In the genomic region with DNA sequence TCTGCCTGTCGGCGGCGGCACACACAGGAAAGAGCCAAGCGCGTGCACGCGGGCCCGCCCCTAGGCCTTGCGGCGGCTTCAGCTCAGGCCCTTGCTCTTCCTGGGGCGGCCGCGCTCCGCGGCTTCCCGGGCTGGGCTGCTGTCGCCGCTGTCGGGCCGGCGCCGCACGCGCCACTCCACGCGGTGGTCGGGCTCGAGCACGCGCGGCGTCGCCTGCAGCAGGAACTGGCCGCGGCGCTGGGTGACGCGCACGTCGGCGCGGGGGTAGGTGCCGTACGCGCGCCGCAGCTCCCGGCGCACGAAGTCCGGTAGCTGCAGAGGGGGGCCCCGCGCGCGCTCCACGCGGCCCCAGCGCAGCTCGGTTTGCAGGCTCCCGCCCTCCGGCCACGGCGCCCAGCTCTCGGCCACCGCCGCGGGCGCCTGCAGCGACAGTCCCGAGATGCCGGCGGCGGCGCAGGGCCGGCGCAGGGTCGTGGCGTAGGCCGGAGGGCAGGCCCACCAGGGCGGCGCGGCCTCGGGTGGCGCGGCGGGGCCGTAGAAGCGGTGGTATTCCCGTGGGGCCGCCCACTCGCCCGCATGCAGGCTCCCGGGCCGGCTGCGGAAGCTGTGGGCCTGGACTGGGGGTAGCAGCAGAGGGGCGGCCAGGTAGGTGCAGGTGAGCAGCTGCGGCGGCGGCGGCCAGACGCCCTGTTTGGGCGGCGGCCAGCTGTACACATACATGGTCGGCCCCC, we compare ENCODE assay signal across 8 cellular contexts. TPM values are rescaled to one million over a fixed set of nuclear protein-coding genes. Genes with fewer than 3 reads are reported as not detected.
DNase-seq lines count a peak whose midpoint lies in the region; TF ChIP-seq lines count a peak whose summit lies in the region.

No MANE protein-coding gene starts in this region.

- 0 out of 2 replicates have a peak, but pooled peaks cover 3% of the 10 kb centered on the region for H3F3A ChIP-seq in MM.1S (ENCODE audit: insufficient read depth, low read length)
- peaks cover 15% of the 10 kb centered on the region for H3F3A ChIP-seq in SK-N-SH (replicated peaks; ENCODE audit: insufficient read depth)

- intact Hi-C loops in head of caudate nucleus (cut with DNase I): no loop called here

- no peak for TF ChIP-seq RAD21 in SK-N-SH (IDR thresholded peaks at IDR 0.05; ENCODE audit: low read length)

- H3K27ac Mint-ChIP-seq in osteocyte (ENCODE audit: unreplicated experiment): peak overlapping the region; percentile 64

- H3K36me3 ChIP-seq in HAP-1 (replicated peaks) (peaks cover 27% of the 10 kb centered on the region), MM.1S (replicated peaks; ENCODE audit: insufficient read depth, low read length) (no peaks in the 10 kb centered on the region), SK-N-SH (replicated peaks in 1 of 2; ENCODE audit: control insufficient read depth in 1 of 2, insufficient read depth in 2 of 2, low read length in 1 of 2) (no peaks in the 10 kb centered on the region), thymus (ENCODE audit: control insufficient read depth, insufficient read depth) (no peaks in the 10 kb centered on the region)

- no peaks in the 10 kb centered on the region for H4K20me1 ChIP-seq in MM.1S (ENCODE audit: insufficient read depth, low read length)
- no peaks in the 10 kb centered on the region for H4K20me1 ChIP-seq in SK-N-SH (ENCODE audit: insufficient read depth)

- H3K9ac ChIP-seq in MM.1S (ENCODE audit: low read length): peak overlapping the region; percentile 90
- H3K9ac ChIP-seq in SK-N-SH: peak overlapping the region; percentile 49; the same call in 1 of the 2 replicates

- peak overlapping the region; percentile 87 for H3K4me3 Mint-ChIP-seq in osteocyte (ENCODE audit: unreplicated experiment)

- POLR2A ChIA-PET in SK-N-SH (lab: Yijun Ruan, JAX): interaction anchor here (0.6 to 4.3 kb wide), 9 partner anchors 10 to 135 kb away, joined by 3 to 27 read pairs (median 4); a partner anchor contains a TSS

- H3K9me3 Mint-ChIP-seq in osteocyte (ENCODE audit: unreplicated experiment): no peaks in the 10 kb centered on the region

- H3K4me2 ChIP-seq in MM.1S (ENCODE audit: low read depth, low read length) (peak overlapping the region; percentile 74), SK-N-SH (peak overlapping the region; percentile 80)

- no peaks in the 10 kb centered on the region for H3K36me3 Mint-ChIP-seq in osteocyte (ENCODE audit: unreplicated experiment)

- H3K9me3 ChIP-seq in HAP-1 (no peaks in the 10 kb centered on the region), MM.1S (replicated peaks; ENCODE audit: insufficient read depth, low read length) (no peaks in the 10 kb centered on the region), SK-N-SH (no peaks in the 10 kb centered on the region), thymus (ENCODE audit: control insufficient read depth) (no peaks in the 10 kb centered on the region)

- DNase-seq in GM03348 (ENCODE audit: low spot score) (peak; percentile 94), HAP-1 (ENCODE audit: low spot score in 2 of 2) (peak; percentile 73 to 83), MM.1S (peak; percentile 92), SK-N-SH (peak; percentile 95), head of caudate nucleus (peak; percentile 44 to 93 (median 84)), osteocyte (ENCODE audit: extremely low spot score, unreplicated experiment) (peak; percentile 88)
- peak; percentile 86 for DNase-seq in activated naive CD4-positive, alpha-beta T cell treated with anti-CD3 and anti-CD28 coated beads, Interleukin-2, amount 50 U/mL, for 16 hours

- CTCF ChIA-PET in SK-N-SH (lab: Yijun Ruan, JAX): interaction anchor here (0.8 to 5.3 kb wide), 14 partner anchors 8 to 133 kb away, joined by 3 to 25 read pairs (median 4); a partner anchor contains a TSS

- H3K4me1 Mint-ChIP-seq in osteocyte (ENCODE audit: unreplicated experiment): peaks cover 10% of the 10 kb centered on the region

- H3K27ac ChIP-seq in MM.1S (ENCODE audit: low read length) (peak overlapping the region; percentile 76), SK-N-SH (ENCODE audit: low read depth in 2 of 2, low read length in 1 of 2) (peak overlapping the region in 1 of 2 experiments; percentile 66; a peak in 2 of 4 replicates), thymus (ENCODE audit: low read depth) (peak overlapping the region; percentile 91)

- H3K27me3 Mint-ChIP-seq in osteocyte (ENCODE audit: unreplicated experiment): no peaks in the 10 kb centered on the region

- H3K9me2 ChIP-seq in MM.1S (replicated peaks; ENCODE audit: insufficient read depth, low read length): no peaks in the 10 kb centered on the region
- no peaks in the 10 kb centered on the region for H3K9me2 ChIP-seq in SK-N-SH

- H3K4me3 ChIP-seq in HAP-1 (peak overlapping the region; percentile 70), MM.1S (ENCODE audit: low read length) (peak overlapping the region; percentile 84), SK-N-SH (ENCODE audit: low read depth in 2 of 2, low read length in 1 of 2) (peak overlapping the region; percentile 62 to 71), thymus (ENCODE audit: low read length) (peak overlapping the region; percentile 89)

- no peaks in the 10 kb centered on the region for H3K27me3 ChIP-seq in HAP-1 (ENCODE audit: low read depth)
- H3K27me3 ChIP-seq in MM.1S (replicated peaks; ENCODE audit: insufficient read depth, low read length): no peaks in the 10 kb centered on the region
- no peaks in the 10 kb centered on the region for H3K27me3 ChIP-seq in SK-N-SH (ENCODE audit: insufficient read depth)
- no peaks in the 10 kb centered on the region for H3K27me3 ChIP-seq in thymus (ENCODE audit: control insufficient read depth, insufficient read depth)

- H2AFZ ChIP-seq in MM.1S (ENCODE audit: low read length): peak overlapping the region; percentile 71
- peak overlapping the region; percentile 96 for H2AFZ ChIP-seq in SK-N-SH (ENCODE audit: low read depth)

- no peak for TF ChIP-seq EP300 in SK-N-SH (IDR thresholded peaks at IDR 0.05; ENCODE audit: borderline replicate concordance in 1 of 2, low read depth in 1 of 2, low read length in 1 of 2)

- H3K79me2 ChIP-seq in MM.1S (ENCODE audit: low read length) (peaks cover 12% of the 10 kb centered on the region), SK-N-SH (ENCODE audit: insufficient read depth) (no peaks in the 10 kb centered on the region)

- 0% methylated on average over 6 of the region's 104 CpGs for WGBS in SK-N-SH (ENCODE audit: low lambda C conversion rate)
- WGBS in thymus: under 1% methylated on average over 104 of the region's 104 CpGs

- in situ Hi-C loops in HAP-1 (cut with MboI; ENCODE audit: low sequenced_read_pairs): no loop called here

- H3K4me1 ChIP-seq in HAP-1: peaks cover 18% of the 10 kb centered on the region
- H3K4me1 ChIP-seq in MM.1S (ENCODE audit: low read length): peaks cover 12% of the 10 kb centered on the region
- peaks cover 0 to 10% of the 10 kb centered on the region in 2 experiments; a peak in 2 of 4 replicates for H3K4me1 ChIP-seq in SK-N-SH (ENCODE audit: control insufficient read depth in 1 of 2, insufficient read depth in 2 of 2, low read depth in 1 of 2, low read length in 1 of 2)
- peaks cover 6% of the 10 kb centered on the region for H3K4me1 ChIP-seq in thymus (ENCODE audit: control insufficient read depth, insufficient read depth, low read length)

- no peak for TF ChIP-seq CTCF in MM.1S (IDR thresholded peaks at IDR 0.05; ENCODE audit: low read length)
- no peak for TF ChIP-seq CTCF in SK-N-SH (IDR thresholded peaks at IDR 0.05)
- no peak for TF ChIP-seq CTCF in osteocyte (IDR thresholded peaks at IDR 0.05)

TF ChIP-seq in SK-N-SH, 30 proteins besides CTCF, POLR2A, EP300 and RAD21:
- TF ChIP-seq POLR2AphosphoS5 (IDR thresholded peaks at IDR 0.05; ENCODE audit: low read depth, low read length) (peak; percentile 49; the same call in 1 of the 2 replicates), SIN3A (IDR thresholded peaks at IDR 0.05; ENCODE audit: borderline replicate concordance, low read depth, low read length) (peak; percentile 26; the same call in 1 of the 2 replicates), MXI1 (IDR thresholded peaks at IDR 0.05; ENCODE audit: low read depth, low read length) (peak; percentile 96), NRF1 (IDR thresholded peaks at IDR 0.05; ENCODE audit: low read depth, low read length) (peak; percentile 64), ELF1 (IDR thresholded peaks at IDR 0.05) (no peak), TAF1 (IDR thresholded peaks at IDR 0.05; ENCODE audit: borderline replicate concordance, low read depth, low read length) (0 out of 2 replicates have a peak, but pooled peaks have one; percentile 16), RCOR1 (IDR thresholded peaks at IDR 0.05; ENCODE audit: low read length) (no peak)
- TF ChIP-seq, protein P1, sequence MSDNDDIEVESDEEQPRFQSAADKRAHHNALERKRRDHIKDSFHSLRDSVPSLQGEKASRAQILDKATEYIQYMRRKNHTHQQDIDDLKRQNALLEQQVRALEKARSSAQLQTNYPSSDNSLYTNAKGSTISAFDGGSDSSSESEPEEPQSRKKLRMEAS (IDR thresholded peaks at IDR 0.05; ENCODE audit: low read depth): peak; percentile 86
TF ChIP-seq in SK-N-SH: peak in this region for 6.

RNA-seq across cellular contexts. Expression of a gene that starts 0.8 kb away (rescaled TPM):
- polyA plus RNA-seq in SK-N-SH (2012; rRNA removed): 0.05 and 0.07 TPM in 2 replicates
- polyA plus RNA-seq in SK-N-SH (2012; cell fraction: cytosol; rRNA removed): 0.03 and 0.07 TPM in 2 replicates
- 0.08 and 0.19 TPM in 2 replicates for polyA plus RNA-seq in SK-N-SH (2012; cell fraction: nucleus; rRNA removed)
- not detected in 2 replicates for total RNA-seq in osteocyte
- polyA plus RNA-seq in thymus: 0.46 TPM

RNA-seq across cellular contexts. Expression of a gene that starts 18.2 kb away (rescaled TPM):
- 130 and 162 TPM in 2 replicates for polyA plus RNA-seq in SK-N-SH (2012; rRNA removed)
- polyA plus RNA-seq in SK-N-SH (2012; cell fraction: cytosol; rRNA removed): 95.1 and 125 TPM in 2 replicates
- 224 and 316 TPM in 2 replicates for polyA plus RNA-seq in SK-N-SH (2012; cell fraction: nucleus; rRNA removed)
- total RNA-seq in osteocyte: 81.3 and 82.1 TPM in 2 replicates
- polyA plus RNA-seq in thymus: 52.4 TPM

RNA-seq across cellular contexts. Expression of a gene that starts 29.9 kb away (rescaled TPM):
- polyA plus RNA-seq in SK-N-SH (2012; rRNA removed) (11.7 and 17.2 TPM in 2 replicates), thymus (12.0 TPM)
- 6.0 and 10.9 TPM in 2 replicates for polyA plus RNA-seq in SK-N-SH (2012; cell fraction: cytosol; rRNA removed)
- 38.1 and 88.2 TPM in 2 replicates for polyA plus RNA-seq in SK-N-SH (2012; cell fraction: nucleus; rRNA removed)
- 9.8 and 10.5 TPM in 2 replicates for total RNA-seq in osteocyte

RNA-seq across cellular contexts. Expression of a gene that starts 32.0 kb away (rescaled TPM):
- polyA plus RNA-seq in SK-N-SH (2012; rRNA removed): 0.97 and 0.99 TPM in 2 replicates
- polyA plus RNA-seq in SK-N-SH (2012; cell fraction: cytosol; rRNA removed): 0.45 and 1.0 TPM in 2 replicates
- polyA plus RNA-seq in SK-N-SH (2012; cell fraction: nucleus; rRNA removed): 2.1 and 3.1 TPM in 2 replicates
- 0.99 and 1.8 TPM in 2 replicates for total RNA-seq in osteocyte
- polyA plus RNA-seq in thymus: 3.8 TPM

RNA-seq across cellular contexts. Expression of a gene that starts 52.0 kb away (rescaled TPM):
- polyA plus RNA-seq in SK-N-SH (2012; rRNA removed) (106 and 117 TPM in 2 replicates), thymus (63.7 TPM)
- polyA plus RNA-seq in SK-N-SH (2012; cell fraction: cytosol; rRNA removed): 75.0 and 94.7 TPM in 2 replicates
- polyA plus RNA-seq in SK-N-SH (2012; cell fraction: nucleus; rRNA removed): 108 and 123 TPM in 2 replicates
- 120 and 123 TPM in 2 replicates for total RNA-seq in osteocyte
